ENCODE assay signal across 17 cellular contexts in the genomic region with DNA sequence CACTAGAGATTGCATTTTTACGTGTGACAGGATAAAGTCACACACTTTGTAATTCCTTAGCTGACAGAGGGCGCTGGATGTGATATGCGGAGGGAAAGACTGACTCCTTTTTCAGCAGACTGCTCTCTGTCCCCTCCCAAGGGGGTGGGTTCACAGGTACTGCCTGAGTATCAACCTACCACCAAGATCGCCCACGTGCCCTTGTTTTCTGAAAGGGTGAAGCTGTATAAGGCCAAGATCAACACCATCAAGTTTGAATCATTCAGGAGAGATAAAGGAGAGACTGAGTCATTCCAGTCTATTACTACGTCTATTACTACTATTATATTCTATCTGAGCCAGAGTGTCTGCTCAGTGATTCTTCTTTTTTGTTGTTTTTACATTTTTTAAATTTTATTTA. TPM values are rescaled to one million over a fixed set of nuclear protein-coding genes. Genes with fewer than 3 reads are reported as not detected.
DNase-seq lines count a peak whose midpoint lies in the region; TF ChIP-seq lines count a peak whose summit lies in the region.
"Had no signal": no experiment of that assay in that cellular context is flagged by ENCODE, and none has a peak within 500 bp of the region (broad histone marks: within the 10 kb centered on the region; RNA-seq: fewer than 3 reads in every experiment).

No MANE protein-coding gene starts in this region.

- H3K4me1 Mint-ChIP-seq in HFFc6 (ENCODE audit: low read depth) (peaks cover 12% of the 10 kb centered on the region), mesothelial cell of epicardium (peaks cover 12% of the 10 kb centered on the region)

- H3K9me3 Mint-ChIP-seq in HFFc6: no peaks in the 10 kb centered on the region
- no peaks in the 10 kb centered on the region for H3K9me3 Mint-ChIP-seq in mesothelial cell of epicardium
- H3K9me3 Mint-ChIP-seq: activated naive CD4-positive, alpha-beta T cell treated with anti-CD3 and anti-CD28 coated beads, Interleukin-2, amount 50 U/mL, for 72 hours; activated T-cell treated with anti-CD3 and anti-CD28 coated beads, Interleukin-2, amount 50 U/mL, for 24 hours; CD4-positive, alpha-beta T cell; nephron progenitor cell; stimulated activated naive CD8-positive, alpha-beta T cell treated with anti-CD3 and anti-CD28 coated beads, Interleukin-15, Interleukin-2, amounts not matched to agents 100 ng/mL and 50 ng/mL, for 24 hours had no signal

- DNase-seq in Caki2 (ENCODE audit: low read depth): peak; percentile 4
- DNase-seq in HFFc6: no peak
- DNase-seq in dermis blood vessel endothelial cell: peak; percentile 51
- DNase-seq in mesothelial cell of epicardium (ENCODE audit: low spot score in 2 of 2, unreplicated experiment in 2 of 2): no peak
- DNase-seq in DMS114 treated with DMSO at 0.1 percent for 48 hours (lab: John Stamatoyannopoulos, UW; ENCODE audit: unreplicated experiment): no peak
- no peak for DNase-seq in GOT3 (lab: John Stamatoyannopoulos, UW)
- no peak for DNase-seq in activated effector memory CD4-positive, alpha-beta T cell treated with anti-CD3 and anti-CD28 coated beads, Interleukin-2, amount 50 U/mL, for 16 hours
- no peak for DNase-seq in NCI-H345 treated with DMSO at 0.1 percent for 48 hours (lab: John Stamatoyannopoulos, UW; ENCODE audit: unreplicated experiment)
- DNase-seq: activated T-cell treated with anti-CD3 and anti-CD28 coated beads, Interleukin-2, amount 50 U/mL, for 24 hours; effector CD8-positive, alpha-beta T cell; NCI-H1694 had no signal

- H3K4me3 Mint-ChIP-seq in HFFc6: no peak overlapping the region
- H3K4me3 Mint-ChIP-seq in mesothelial cell of epicardium: no peak overlapping the region
- H3K4me3 Mint-ChIP-seq: activated T-cell treated with anti-CD3 and anti-CD28 coated beads, Interleukin-2, amount 50 U/mL, for 24 hours; CD4-positive, alpha-beta T cell; nephron progenitor cell; stimulated activated naive CD8-positive, alpha-beta T cell treated with anti-CD3 and anti-CD28 coated beads, Interleukin-15, Interleukin-2, amounts not matched to agents 100 ng/mL and 50 ng/mL, for 24 hours had no signal

- peak overlapping the region; percentile 20; the same call in 1 of the 2 replicates for H3K27ac Mint-ChIP-seq in HFFc6
- H3K27ac Mint-ChIP-seq in mesothelial cell of epicardium: peak overlapping the region; percentile 75
- H3K27ac Mint-ChIP-seq: activated naive CD4-positive, alpha-beta T cell treated with anti-CD3 and anti-CD28 coated beads, Interleukin-2, amount 50 U/mL, for 72 hours; activated T-cell treated with anti-CD3 and anti-CD28 coated beads, Interleukin-2, amount 50 U/mL, for 24 hours; CD4-positive, alpha-beta T cell; stimulated activated naive CD8-positive, alpha-beta T cell treated with anti-CD3 and anti-CD28 coated beads, Interleukin-15, Interleukin-2, amounts not matched to agents 100 ng/mL and 50 ng/mL, for 24 hours had no signal

- in situ Hi-C loops in Caki2 (cut with HindIII; ENCODE audit: low pct_unique_long_range_greater_than_20kb, low sequenced_read_pairs): no loop called here

- H3K36me3 Mint-ChIP-seq in HFFc6 (ENCODE audit: low read depth) (no peaks in the 10 kb centered on the region), mesothelial cell of epicardium (peaks cover 12% of the 10 kb centered on the region)

- H3K27me3 Mint-ChIP-seq in HFFc6 (ENCODE audit: insufficient read depth): no peaks in the 10 kb centered on the region
- no peaks in the 10 kb centered on the region for H3K27me3 Mint-ChIP-seq in mesothelial cell of epicardium (ENCODE audit: low read depth)
- H3K27me3 Mint-ChIP-seq: activated T-cell treated with anti-CD3 and anti-CD28 coated beads, Interleukin-2, amount 50 U/mL, for 24 hours; CD4-positive, alpha-beta T cell; stimulated activated naive CD8-positive, alpha-beta T cell treated with anti-CD3 and anti-CD28 coated beads, Interleukin-15, Interleukin-2, amounts not matched to agents 100 ng/mL and 50 ng/mL, for 24 hours had no signal

- TF ChIP-seq CTCF in HFFc6 (IDR thresholded peaks at IDR 0.05) (no peak), mesothelial cell of epicardium (IDR thresholded peaks at IDR 0.05; ENCODE audit: unreplicated experiment) (no peak)

RNA-seq across cellular contexts. Expression of a gene that starts 30.7 kb away (rescaled TPM):
- total RNA-seq in Caki2 (2014; rRNA removed; shearing (Covaris generic); ENCODE audit: low replicate concordance): 18.1 and 27.3 TPM in 2 replicates
- total RNA-seq in HFFc6 (2021; fragmentation: NEBNext Ultra II Directional; extraction: Animal tissue kit (Norgen Biotek cat#: 25700)): 10 to 100 TPM in 5 of 6 experiments, 1 to 10 TPM in 1; 9.1 to 14.3 (median 13.2) TPM
- 17.2 and 17.9 TPM in 2 replicates for total RNA-seq in dermis blood vessel endothelial cell
- 21.2 to 22.2 TPM (median 21.4 TPM) in 3 replicates for total RNA-seq in mesothelial cell of epicardium

RNA-seq across cellular contexts. Expression of a gene that starts 45.7 kb away (rescaled TPM):
- total RNA-seq in Caki2 (2014; rRNA removed; shearing (Covaris generic); ENCODE audit: low replicate concordance): 56.4 and 85.8 TPM in 2 replicates
- 10 to 100 TPM; 55.9 to 71.8 (median 64.4) TPM for total RNA-seq in HFFc6 (2021; fragmentation: NEBNext Ultra II Directional; extraction: Animal tissue kit (Norgen Biotek cat#: 25700))
- total RNA-seq in dermis blood vessel endothelial cell (39.5 and 48.5 TPM in 2 replicates), mesothelial cell of epicardium (39.1 to 41.5 TPM (median 40.9 TPM) in 3 replicates)

RNA-seq across cellular contexts. Expression of a gene that starts 49.6 kb away (rescaled TPM):
- total RNA-seq in Caki2 (2014; rRNA removed; shearing (Covaris generic); ENCODE audit: low replicate concordance): not detected in 2 replicates
- total RNA-seq in HFFc6 (2021; fragmentation: NEBNext Ultra II Directional; extraction: Animal tissue kit (Norgen Biotek cat#: 25700)): not detected
- not detected in 2 replicates for total RNA-seq in dermis blood vessel endothelial cell
- not detected in 3 replicates for total RNA-seq in mesothelial cell of epicardium
- total RNA-seq: activated naive CD4-positive, alpha-beta T cell treated with anti-CD3 and anti-CD28 coated beads, Interleukin-2, amount 50 U/mL, for 72 hours; CD4-positive, alpha-beta T cell; H4; NCI-H460 had no signal

Comparison
In these comparisons a context has a peak if more than half of its experiments do, and no peak if none do; other contexts are left out.
1. DNase-seq: peak in Caki2 (single experiment) and dermis blood vessel endothelial cell (single experiment); none in HFFc6 (single experiment), mesothelial cell of epicardium (0 of 2), DMS114 treated with DMSO at 0.1 percent for 48 hours (single experiment), GOT3 (single experiment), activated effector memory CD4-positive, alpha-beta T cell treated with anti-CD3 and anti-CD28 coated beads, Interleukin-2, amount 50 U/mL, for 16 hours (single experiment) and NCI-H345 treated with DMSO at 0.1 percent for 48 hours (single experiment).